Comparison of ENCODE assay signal across 21 cellular contexts in the genomic region with DNA sequence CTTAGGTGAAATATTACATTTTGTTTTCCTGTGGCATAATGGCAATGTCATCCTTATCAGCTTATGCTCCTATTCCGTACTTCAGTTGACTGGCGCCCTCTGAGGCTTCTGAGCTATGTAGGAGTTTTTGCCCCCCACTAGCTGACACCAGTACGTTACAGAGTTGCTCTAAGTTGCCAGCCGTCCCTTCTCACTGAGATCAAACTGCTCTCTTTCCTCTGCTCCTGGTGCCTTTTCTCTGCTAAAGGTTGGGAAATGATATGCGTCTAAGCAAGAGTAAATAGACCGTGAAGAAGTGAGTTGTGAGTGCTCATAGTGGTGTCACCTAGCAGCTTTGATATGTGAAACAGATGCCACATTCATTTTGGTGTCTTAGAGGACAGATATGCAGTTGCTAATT.
A peak's percentile ranks its signal among the peaks of the same experiment; 100 is the strongest.
DNase-seq lines count a peak whose midpoint lies in the region; ATAC-seq and TF ChIP-seq lines count a peak whose summit lies in the region.
"Had no signal": no experiment of that assay in that cellular context is flagged by ENCODE, and none has a peak within 500 bp of the region (broad histone marks: within the 10 kb centered on the region; RNA-seq: fewer than 3 reads in every experiment).

No MANE protein-coding gene starts in this region.

- H3K27me3 ChIP-seq in endodermal cell (ENCODE audit: control insufficient read depth, insufficient read depth, low read length, poor library complexity, severe bottlenecking) = no peaks in the 10 kb centered on the region
- H3K27me3 ChIP-seq in trophoblast cell (ENCODE audit: insufficient read depth, low read length) = no peaks in the 10 kb centered on the region
- H3K27me3 ChIP-seq: ascending aorta, BLaER1, tibial artery had no signal

- H3K23ac ChIP-seq in trophoblast cell (ENCODE audit: low read length) = no peak overlapping the region

- H3K36me3 ChIP-seq in endodermal cell (ENCODE audit: control insufficient read depth, insufficient read depth, low read length) = no peaks in the 10 kb centered on the region
- H3K36me3 ChIP-seq in trophoblast cell (ENCODE audit: control insufficient read depth in 1 of 2, insufficient read depth in 2 of 2, low read length in 2 of 2) = no peaks in the 10 kb centered on the region
- H3K36me3 ChIP-seq: ascending aorta, BLaER1, neutrophil, tibial artery had no signal

- H4K91ac ChIP-seq in trophoblast cell (ENCODE audit: low read depth, low read length) = no peak overlapping the region

- DNase-seq in NCI-H748 (lab: John Stamatoyannopoulos, UW; ENCODE audit: unreplicated experiment) = peak; percentile 46
- DNase-seq in NCI-H748 treated with DMSO at 0.1 percent for 48 hours (lab: John Stamatoyannopoulos, UW) = no peak
- DNase-seq in NCI-H2171 treated with DMSO at 0.1 percent for 48 hours (lab: John Stamatoyannopoulos, UW) = peak; percentile 98
- DNase-seq in endodermal cell = peak; percentile 57
- no peak for DNase-seq in trophoblast cell
- DNase-seq in activated effector memory CD4-positive, alpha-beta T cell treated with Interleukin-2 at 50 U/mL for 16 hours = no peak
- no peak for DNase-seq in erythroblast (lab: John Stamatoyannopoulos, UW)
- DNase-seq: activated CD4-positive, alpha-beta T cell treated with anti-CD3 and anti-CD28 coated beads, Interleukin-2, amount 50 U/mL, for 4 hours; activated naive CD4-positive, alpha-beta T cell treated with anti-CD3 and anti-CD28 coated beads, Interleukin-2, amount 10 ng/mL, durations not matched to agents 7 days and 5 days; activated T-cell treated with anti-CD3 and anti-CD28 coated beads for 4 hours; foreskin fibroblast; left cardiac atrium; midbrain; NCI-H2081; tibial artery had no signal

- no peak for ATAC-seq in HG03196 (IDR thresholded peaks at IDR 0.05; ENCODE audit: unreplicated experiment)
- ATAC-seq: A549; left cardiac atrium; stimulated activated effector memory CD8-positive, alpha-beta T cell treated with anti-CD3 and anti-CD28 coated beads, Interleukin-12 subunit alpha, Interleukin-12 subunit beta, amount 100 ng/mL, for 72 hours had no signal

- H2BK120ac ChIP-seq in trophoblast cell (ENCODE audit: insufficient read depth, low read length, poor library complexity) = no peak overlapping the region

- no peaks in the 10 kb centered on the region for H3K9me3 Mint-ChIP-seq in endodermal cell
- H3K9me3 Mint-ChIP-seq: activated naive CD4-positive, alpha-beta T cell treated with anti-CD3 and anti-CD28 coated beads, Interleukin-2, amount 10 ng/mL, durations not matched to agents 7 days and 5 days; stimulated activated effector memory CD8-positive, alpha-beta T cell treated with anti-CD3 and anti-CD28 coated beads, Interleukin-12 subunit alpha, Interleukin-12 subunit beta, amount 100 ng/mL, for 72 hours had no signal

- H3K9me3 ChIP-seq in endodermal cell (ENCODE audit: control insufficient read depth, low read length) = no peaks in the 10 kb centered on the region
- H3K9me3 ChIP-seq in trophoblast cell (ENCODE audit: insufficient read depth, low read depth, low read length) = no peaks in the 10 kb centered on the region
- H3K9me3 ChIP-seq: A549, ascending aorta, BLaER1, neutrophil, tibial artery had no signal

- H3K79me2 ChIP-seq in trophoblast cell (ENCODE audit: control insufficient read depth, insufficient read depth, low read length, poor library complexity) = no peaks in the 10 kb centered on the region

- H4K8ac ChIP-seq in trophoblast cell (ENCODE audit: low read depth, low read length) = no peak overlapping the region

- no peak overlapping the region for H3K9ac ChIP-seq in endodermal cell (ENCODE audit: extremely low read depth, low read length, poor library complexity, severe bottlenecking)
- no peak overlapping the region for H3K9ac ChIP-seq in trophoblast cell (ENCODE audit: low read length)
- H3K9ac ChIP-seq: BLaER1 had no signal

- H3K4me1 ChIP-seq in endodermal cell (ENCODE audit: control insufficient read depth, insufficient read depth, low read length) (no peaks in the 10 kb centered on the region), trophoblast cell (ENCODE audit: control insufficient read depth in 1 of 2, insufficient read depth in 2 of 2, low read length in 2 of 2) (peaks cover 2 to 8% of the 10 kb centered on the region in 2 experiments)
- H3K4me1 ChIP-seq: ascending aorta, BLaER1, tibial artery had no signal

- peaks cover 15% of the 10 kb centered on the region for H3K4me1 Mint-ChIP-seq in endodermal cell
- H3K4me1 Mint-ChIP-seq: stimulated activated effector memory CD8-positive, alpha-beta T cell treated with anti-CD3 and anti-CD28 coated beads, Interleukin-12 subunit alpha, Interleukin-12 subunit beta, amount 100 ng/mL, for 72 hours had no signal

- no peak overlapping the region for H3K18ac ChIP-seq in trophoblast cell (ENCODE audit: low read length)

- H3K4me3 ChIP-seq in endodermal cell (ENCODE audit: low read length) = no peak overlapping the region
- no peak overlapping the region for H3K4me3 ChIP-seq in trophoblast cell (ENCODE audit: low read depth, low read length)
- H3K4me3 ChIP-seq: A549, ascending aorta, BLaER1, tibial artery had no signal

- no peak for TF ChIP-seq CTCF in endodermal cell (conservative IDR thresholded peaks at IDR 0.05)

- H2BK12ac ChIP-seq in trophoblast cell (ENCODE audit: low read length) = peak overlapping the region; percentile 10

- TF ChIP-seq POLR2A in erythroblast (IDR thresholded peaks at IDR 0.05; ENCODE audit: low read length) = no peak

- no peak overlapping the region for H3K4me2 ChIP-seq in trophoblast cell (ENCODE audit: low read length)
- H3K4me2 ChIP-seq: A549, BLaER1 had no signal

- no peaks in the 10 kb centered on the region for H3K36me3 Mint-ChIP-seq in endodermal cell (ENCODE audit: low read depth)
- H3K36me3 Mint-ChIP-seq: activated naive CD4-positive, alpha-beta T cell treated with anti-CD3 and anti-CD28 coated beads, Interleukin-2, amount 10 ng/mL, durations not matched to agents 7 days and 5 days; stimulated activated effector memory CD8-positive, alpha-beta T cell treated with anti-CD3 and anti-CD28 coated beads, Interleukin-12 subunit alpha, Interleukin-12 subunit beta, amount 100 ng/mL, for 72 hours had no signal

- H3K27ac ChIP-seq in endodermal cell (ENCODE audit: low read depth, low read length) = no peak overlapping the region
- H3K27ac ChIP-seq in trophoblast cell (ENCODE audit: low read depth, low read length) = no peak overlapping the region
- H3K27ac ChIP-seq: A549, ascending aorta, BLaER1, neutrophil, tibial artery had no signal

- H3K4ac ChIP-seq in trophoblast cell (ENCODE audit: low read depth, low read length) = no peak overlapping the region

- no peak overlapping the region for H2AFZ ChIP-seq in trophoblast cell (ENCODE audit: insufficient read depth, low read length, poor library complexity)

- no peak overlapping the region for H3K14ac ChIP-seq in trophoblast cell (ENCODE audit: low read length)

- H2AK5ac ChIP-seq in trophoblast cell (ENCODE audit: low read length) = no peak overlapping the region

- H3K27ac Mint-ChIP-seq in endodermal cell = no peak overlapping the region
- H3K27ac Mint-ChIP-seq: activated naive CD4-positive, alpha-beta T cell treated with anti-CD3 and anti-CD28 coated beads, Interleukin-2, amount 10 ng/mL, durations not matched to agents 7 days and 5 days; stimulated activated effector memory CD8-positive, alpha-beta T cell treated with anti-CD3 and anti-CD28 coated beads, Interleukin-12 subunit alpha, Interleukin-12 subunit beta, amount 100 ng/mL, for 72 hours had no signal

- no peaks in the 10 kb centered on the region for H3K27me3 Mint-ChIP-seq in endodermal cell (ENCODE audit: insufficient read depth)

- no peak overlapping the region for H3K4me3 Mint-ChIP-seq in endodermal cell
- H3K4me3 Mint-ChIP-seq: activated naive CD4-positive, alpha-beta T cell treated with anti-CD3 and anti-CD28 coated beads, Interleukin-2, amount 10 ng/mL, durations not matched to agents 7 days and 5 days; stimulated activated effector memory CD8-positive, alpha-beta T cell treated with anti-CD3 and anti-CD28 coated beads, Interleukin-12 subunit alpha, Interleukin-12 subunit beta, amount 100 ng/mL, for 72 hours had no signal

- H2BK5ac ChIP-seq in trophoblast cell (ENCODE audit: low read depth, low read length, poor library complexity) = no peak overlapping the region

- peaks cover 6% of the 10 kb centered on the region for H3K79me1 ChIP-seq in trophoblast cell (ENCODE audit: low read length)

- no peak overlapping the region for H4K12ac ChIP-seq in trophoblast cell (ENCODE audit: low read depth, low read length)

- WGBS in endodermal cell (ENCODE audit: insufficient coverage in 1 of 2, insufficient read length in 1 of 2), 2 experiments = 59 to 60% methylated on average over 5 to 6 of the region's 6 CpGs
- no CpG with 5 or more reads among the region's 6 CpGs for WGBS in trophoblast cell (ENCODE audit: extremely low coverage, insufficient coverage, insufficient read length)

Comparison
In these comparisons a context has a peak if more than half of its experiments do, and no peak if none do; other contexts are left out.
1. DNase-seq: peak in NCI-H748 (single experiment), NCI-H2171 treated with DMSO at 0.1 percent for 48 hours (single experiment) and endodermal cell (single experiment); none in NCI-H748 treated with DMSO at 0.1 percent for 48 hours (single experiment), trophoblast cell (0 of 2), activated effector memory CD4-positive, alpha-beta T cell treated with Interleukin-2 at 50 U/mL for 16 hours (single experiment) and erythroblast (0 of 2).